30 cellular contexts compared by ENCODE assay signal in the genomic region with DNA sequence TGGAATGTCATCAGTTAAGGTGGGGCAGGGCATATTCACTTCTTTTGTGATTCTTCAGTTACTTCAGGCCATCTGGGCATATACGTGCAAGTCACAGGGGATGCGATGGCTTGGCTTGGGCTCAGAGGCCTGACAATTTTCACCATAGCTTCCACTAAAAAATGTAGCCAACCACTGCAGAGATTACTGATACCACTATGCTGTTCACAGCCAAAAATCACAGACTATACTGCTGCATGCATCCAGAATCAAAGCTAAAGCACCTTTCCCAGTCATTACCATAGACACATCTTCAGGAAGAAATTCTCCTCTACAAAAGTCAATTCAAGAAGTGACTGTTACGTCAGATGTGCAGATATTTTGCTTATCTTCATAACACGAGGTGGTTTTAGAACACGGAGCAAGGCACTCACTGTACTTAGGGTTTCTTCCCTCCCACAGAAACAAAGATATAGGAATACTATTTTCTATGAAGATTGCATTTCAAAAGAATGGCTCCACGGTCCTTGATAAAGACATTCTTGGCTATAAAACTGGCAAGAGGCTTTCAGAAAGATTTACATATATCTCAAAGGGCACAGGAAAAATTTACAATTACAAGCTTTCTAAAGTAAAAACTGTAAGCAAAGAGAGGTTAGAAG.
"Had no signal": no experiment of that assay in that cellular context is flagged by ENCODE, and none has a peak within 500 bp of the region (broad histone marks: within the 10 kb centered on the region; RNA-seq: fewer than 3 reads in every experiment).

No MANE protein-coding gene starts in this region.

- H3K27me3 ChIP-seq: body of pancreas, colonic mucosa, neutrophil, ovary had no signal

- ATAC-seq: activated CD8-positive, alpha-beta memory T cell treated with anti-CD3 and anti-CD28 coated beads, Interleukin-2, amount 10 ng/mL, durations not matched to agents 7 days and 5 days; activated CD8-positive, alpha-beta T cell treated with anti-CD3 and anti-CD28 coated beads for 36 hours; body of pancreas; sciatic nerve; stimulated activated effector memory CD8-positive, alpha-beta T cell treated with anti-CD3 and anti-CD28 coated beads, Interleukin-12 subunit alpha, Interleukin-12 subunit beta, amount 100 ng/mL, for 72 hours had no signal

- H3K27ac Mint-ChIP-seq: activated CD4-positive, alpha-beta T cell treated with anti-CD3 and anti-CD28 coated beads, Interleukin-2, amount 10 ng/mL, durations not matched to agents 7 days and 5 days; activated CD8-positive, alpha-beta memory T cell treated with anti-CD3 and anti-CD28 coated beads, Interleukin-2, amount 10 ng/mL, durations not matched to agents 7 days and 5 days; activated CD8-positive, alpha-beta T cell treated with anti-CD3 and anti-CD28 coated beads for 36 hours; activated naive CD8-positive, alpha-beta T cell; activated T-helper 2 cell treated with anti-CD3 and anti-CD28 coated beads, Interferon-gamma antibody, Interleukin-2, Interleukin-4, amounts not matched to agents 10 μg/mL and 5 μg/mL and 100 μg/mL, durations not matched to agents 14 hours and 24 hours and 36 hours; progenitor cell of endocrine pancreas; stimulated activated effector memory CD8-positive, alpha-beta T cell treated with anti-CD3 and anti-CD28 coated beads, Interleukin-12 subunit alpha, Interleukin-12 subunit beta, amount 100 ng/mL, for 72 hours; stimulated activated naive CD8-positive, alpha-beta T cell treated with anti-CD3 and anti-CD28 coated beads, Interleukin-15, Interleukin-2, amounts not matched to agents 100 ng/mL and 50 ng/mL, for 24 hours had no signal

- H3K36me3 ChIP-seq: cardiac muscle cell, colonic mucosa, left ventricle myocardium inferior, neutrophil, ovary, thoracic aorta had no signal

- H3K36me3 Mint-ChIP-seq: activated CD8-positive, alpha-beta memory T cell treated with anti-CD3 and anti-CD28 coated beads, Interleukin-2, amount 10 ng/mL, durations not matched to agents 7 days and 5 days; activated naive CD8-positive, alpha-beta T cell; stimulated activated effector memory CD8-positive, alpha-beta T cell treated with anti-CD3 and anti-CD28 coated beads, Interleukin-12 subunit alpha, Interleukin-12 subunit beta, amount 100 ng/mL, for 72 hours had no signal

- H3K9me3 ChIP-seq: body of pancreas, colonic mucosa, left ventricle myocardium inferior, neutrophil, ovary, thoracic aorta had no signal

- H3K27me3 Mint-ChIP-seq: activated CD4-positive, alpha-beta T cell treated with anti-CD3 and anti-CD28 coated beads, Interleukin-2, amount 10 ng/mL, durations not matched to agents 7 days and 5 days; activated CD8-positive, alpha-beta memory T cell treated with anti-CD3 and anti-CD28 coated beads, Interleukin-2, amount 10 ng/mL, durations not matched to agents 7 days and 5 days; activated CD8-positive, alpha-beta T cell treated with anti-CD3 and anti-CD28 coated beads for 36 hours; activated naive CD8-positive, alpha-beta T cell; stimulated activated naive CD8-positive, alpha-beta T cell treated with anti-CD3 and anti-CD28 coated beads, Interleukin-15, Interleukin-2, amounts not matched to agents 100 ng/mL and 50 ng/mL, for 24 hours had no signal

- H3K4me3 Mint-ChIP-seq: activated CD4-positive, alpha-beta T cell treated with anti-CD3 and anti-CD28 coated beads, Interleukin-2, amount 10 ng/mL, durations not matched to agents 7 days and 5 days; activated CD8-positive, alpha-beta memory T cell treated with anti-CD3 and anti-CD28 coated beads, Interleukin-2, amount 10 ng/mL, durations not matched to agents 7 days and 5 days; activated CD8-positive, alpha-beta T cell treated with anti-CD3 and anti-CD28 coated beads for 36 hours; activated naive CD8-positive, alpha-beta T cell; nephron; stimulated activated effector memory CD8-positive, alpha-beta T cell treated with anti-CD3 and anti-CD28 coated beads, Interleukin-12 subunit alpha, Interleukin-12 subunit beta, amount 100 ng/mL, for 72 hours; stimulated activated naive CD8-positive, alpha-beta T cell treated with anti-CD3 and anti-CD28 coated beads, Interleukin-15, Interleukin-2, amounts not matched to agents 100 ng/mL and 50 ng/mL, for 24 hours had no signal

- H3K9me3 Mint-ChIP-seq: nephron had no signal

- H3K4me1 Mint-ChIP-seq: activated CD4-positive, alpha-beta T cell treated with anti-CD3 and anti-CD28 coated beads, Interleukin-2, amount 10 ng/mL, durations not matched to agents 7 days and 5 days; activated CD8-positive, alpha-beta memory T cell treated with anti-CD3 and anti-CD28 coated beads, Interleukin-2, amount 10 ng/mL, durations not matched to agents 7 days and 5 days; nephron; stimulated activated effector memory CD8-positive, alpha-beta T cell treated with anti-CD3 and anti-CD28 coated beads, Interleukin-12 subunit alpha, Interleukin-12 subunit beta, amount 100 ng/mL, for 72 hours had no signal

- H3K4me1 ChIP-seq: body of pancreas, colonic mucosa, left ventricle myocardium inferior had no signal

- H3K4me3 ChIP-seq: body of pancreas, cardiac muscle cell, colonic mucosa, left ventricle myocardium inferior, lung, ovary, skin epidermis, thoracic aorta had no signal

- DNase-seq: activated CD4-positive, alpha-beta T cell treated with anti-CD3 and anti-CD28 coated beads for 1 hour; activated CD4-positive, alpha-beta T cell treated with anti-CD3 and anti-CD28 coated beads, Interleukin-2, amount 10 ng/mL, durations not matched to agents 7 days and 5 days; activated CD8-positive, alpha-beta memory T cell treated with anti-CD3 and anti-CD28 coated beads, Interleukin-2, amount 10 ng/mL, durations not matched to agents 7 days and 5 days; activated CD8-positive, alpha-beta T cell treated with anti-CD3 and anti-CD28 coated beads for 36 hours; activated naive CD4-positive, alpha-beta T cell; activated T-cell treated with anti-CD3 and anti-CD28 coated beads, Interleukin-2, amount 50 U/mL, for 48 hours; aorta; body of pancreas; cerebellar nuclear complex; colonic mucosa; effector CD8-positive, alpha-beta T cell; kidney glomerular epithelial cell; left ventricle myocardium inferior; ovary; stimulated activated CD4-positive, alpha-beta T cell treated with anti-CD3 and anti-CD28 coated beads, Interleukin-12 subunit alpha, Interleukin-12 subunit beta, amount 100 ng/mL, for 4 hours; stimulated activated CD4-positive, alpha-beta T cell treated with anti-CD3 and anti-CD28 coated beads, Interleukin-4, amount 100 ng/mL, for 24 hours; T-helper 2 cell; trophoblast cell had no signal

- H3K27ac ChIP-seq: body of pancreas, cardiac muscle cell, colonic mucosa, left ventricle myocardium inferior, neutrophil, ovary, skin epidermis, thoracic aorta had no signal
